In genomic region chr3:136711888-136712287, GRCh38 we compare ENCODE assay signal across 1 cellular context.
TF ChIP-seq lines count a peak whose summit lies in the region.
"Not testable (repeated sequence)": the region's sequence is repeated elsewhere in the genome, so short reads cannot be mapped to it uniquely, and the experiment has no call there.

No MANE protein-coding gene starts in this region.

TF ChIP-seq in HepG2, 621 proteins besides CTCF, POLR2A, EP300 and RAD21 (continued from another document):
- TF ChIP-seq ARID5B (CRISPR knock-in tag; IDR thresholded peaks at IDR 0.05) (peak; percentile 75), TEAD3 (CRISPR knock-in tag; optimal IDR thresholded peaks at IDR 0.05; ENCODE audit: borderline replicate concordance) (peak; percentile 97), KDM1A (CRISPR knock-in tag; IDR thresholded peaks at IDR 0.05) (peak; percentile 94), ZBTB38 (CRISPR knock-in tag; IDR thresholded peaks at IDR 0.05) (peak; percentile 86), ZNF280D (CRISPR knock-in tag; IDR thresholded peaks at IDR 0.05) (peak; percentile 100), FOXA1 (CRISPR knock-in tag; IDR thresholded peaks at IDR 0.05) (peak; percentile 43; the same call in 1 of the 2 replicates), SALL1 (CRISPR knock-in tag; IDR thresholded peaks at IDR 0.05) (peak; percentile 84), HOXA3 (CRISPR knock-in tag; IDR thresholded peaks at IDR 0.05) (peak; percentile 39; the same call in 1 of the 2 replicates), FOXP4 (CRISPR knock-in tag; IDR thresholded peaks at IDR 0.05) (peak; percentile 75), KMT2A (CRISPR knock-in tag; IDR thresholded peaks at IDR 0.05) (0 out of 2 replicates have a peak, but pooled peaks have one; percentile 27), NCOA2 (CRISPR knock-in tag; IDR thresholded peaks at IDR 0.05) (peak; percentile 25; the same call in 1 of the 2 replicates), LCORL (IDR thresholded peaks at IDR 0.05) (peak; percentile 70; the same call in 1 of the 2 replicates), LCORL (CRISPR knock-in tag; IDR thresholded peaks at IDR 0.05) (peak; percentile 51; the same call in 1 of the 2 replicates), ZNF614 (CRISPR knock-in tag; IDR thresholded peaks at IDR 0.05; ENCODE audit: borderline replicate concordance) (0 out of 2 replicates have a peak, but pooled peaks have one; percentile 17), CREM (IDR thresholded peaks at IDR 0.05) (0 out of 2 replicates have a peak, but pooled peaks have one; percentile 30), FOXK1 (CRISPR knock-in tag; IDR thresholded peaks at IDR 0.05; ENCODE audit: borderline replicate concordance, low read depth) (0 out of 2 replicates have a peak, but pooled peaks have one; percentile 31), MEF2D (CRISPR knock-in tag; IDR thresholded peaks at IDR 0.05) (0 out of 2 replicates have a peak, but pooled peaks have one; percentile 21), ZNF460 (CRISPR knock-in tag; IDR thresholded peaks at IDR 0.05; ENCODE audit: borderline replicate concordance) (peak; percentile 100), KLF16 (CRISPR knock-in tag; IDR thresholded peaks at IDR 0.05) (0 out of 4 replicates have a peak, but pooled peaks of 1 of the 2 experiments have one; percentile 18), PITX1 (CRISPR knock-in tag; IDR thresholded peaks at IDR 0.05) (0 out of 2 replicates have a peak, but pooled peaks have one; percentile 26), HDAC2 (CRISPR knock-in tag; IDR thresholded peaks at IDR 0.05) (0 out of 2 replicates have a peak, but pooled peaks have one; percentile 25), RARA (CRISPR knock-in tag; IDR thresholded peaks at IDR 0.05) (0 out of 2 replicates have a peak, but pooled peaks have one; percentile 25)
- TF ChIP-seq, protein P1, sequence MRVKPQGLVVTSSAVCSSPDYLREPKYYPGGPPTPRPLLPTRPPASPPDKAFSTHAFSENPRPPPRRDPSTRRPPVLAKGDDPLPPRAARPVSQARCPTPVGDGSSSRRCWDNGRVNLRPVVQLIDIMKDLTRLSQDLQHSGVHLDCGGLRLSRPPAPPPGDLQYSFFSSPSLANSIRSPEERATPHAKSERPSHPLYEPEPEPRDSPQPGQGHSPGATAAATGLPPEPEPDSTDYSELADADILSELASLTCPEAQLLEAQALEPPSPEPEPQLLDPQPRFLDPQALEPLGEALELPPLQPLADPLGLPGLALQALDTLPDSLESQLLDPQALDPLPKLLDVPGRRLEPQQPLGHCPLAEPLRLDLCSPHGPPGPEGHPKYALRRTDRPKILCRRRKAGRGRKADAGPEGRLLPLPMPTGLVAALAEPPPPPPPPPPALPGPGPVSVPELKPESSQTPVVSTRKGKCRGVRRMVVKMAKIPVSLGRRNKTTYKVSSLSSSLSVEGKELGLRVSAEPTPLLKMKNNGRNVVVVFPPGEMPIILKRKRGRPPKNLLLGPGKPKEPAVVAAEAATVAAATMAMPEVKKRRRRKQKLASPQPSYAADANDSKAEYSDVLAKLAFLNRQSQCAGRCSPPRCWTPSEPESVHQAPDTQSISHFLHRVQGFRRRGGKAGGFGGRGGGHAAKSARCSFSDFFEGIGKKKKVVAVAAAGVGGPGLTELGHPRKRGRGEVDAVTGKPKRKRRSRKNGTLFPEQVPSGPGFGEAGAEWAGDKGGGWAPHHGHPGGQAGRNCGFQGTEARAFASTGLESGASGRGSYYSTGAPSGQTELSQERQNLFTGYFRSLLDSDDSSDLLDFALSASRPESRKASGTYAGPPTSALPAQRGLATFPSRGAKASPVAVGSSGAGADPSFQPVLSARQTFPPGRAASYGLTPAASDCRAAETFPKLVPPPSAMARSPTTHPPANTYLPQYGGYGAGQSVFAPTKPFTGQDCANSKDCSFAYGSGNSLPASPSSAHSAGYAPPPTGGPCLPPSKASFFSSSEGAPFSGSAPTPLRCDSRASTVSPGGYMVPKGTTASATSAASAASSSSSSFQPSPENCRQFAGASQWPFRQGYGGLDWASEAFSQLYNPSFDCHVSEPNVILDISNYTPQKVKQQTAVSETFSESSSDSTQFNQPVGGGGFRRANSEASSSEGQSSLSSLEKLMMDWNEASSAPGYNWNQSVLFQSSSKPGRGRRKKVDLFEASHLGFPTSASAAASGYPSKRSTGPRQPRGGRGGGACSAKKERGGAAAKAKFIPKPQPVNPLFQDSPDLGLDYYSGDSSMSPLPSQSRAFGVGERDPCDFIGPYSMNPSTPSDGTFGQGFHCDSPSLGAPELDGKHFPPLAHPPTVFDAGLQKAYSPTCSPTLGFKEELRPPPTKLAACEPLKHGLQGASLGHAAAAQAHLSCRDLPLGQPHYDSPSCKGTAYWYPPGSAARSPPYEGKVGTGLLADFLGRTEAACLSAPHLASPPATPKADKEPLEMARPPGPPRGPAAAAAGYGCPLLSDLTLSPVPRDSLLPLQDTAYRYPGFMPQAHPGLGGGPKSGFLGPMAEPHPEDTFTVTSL (CRISPR knock-in tag; IDR thresholded peaks at IDR 0.05; ENCODE audit: borderline replicate concordance), result peak; percentile 78; the same call in 1 of the 2 replicates
- not testable (repeated sequence) for TF ChIP-seq FOXA1 (IDR thresholded peaks at IDR 0.05); CREM (CRISPR knock-in tag; IDR thresholded peaks at IDR 0.05)
